Comparison of ENCODE assay signal across 26 cellular contexts in genomic region chr7:90648107-90648506, GRCh38. TPM values are rescaled to one million over a fixed set of nuclear protein-coding genes. Genes with fewer than 3 reads are reported as not detected.
"Had no signal": no experiment of that assay in that cellular context is flagged by ENCODE, and none has a peak within 500 bp of the region (broad histone marks: within the 10 kb centered on the region; RNA-seq: fewer than 3 reads in every experiment).

No MANE protein-coding gene starts in this region.

- H3K9me3 Mint-ChIP-seq: activated CD4-positive, alpha-beta memory T cell treated with anti-CD3 and anti-CD28 coated beads, Interleukin-2, amount 10 ng/mL, durations not matched to agents 7 days and 5 days; activated CD4-positive, alpha-beta T cell treated with anti-CD3 and anti-CD28 coated beads, Interleukin-2, amount 10 ng/mL, durations not matched to agents 24 days and 14 days; activated naive CD4-positive, alpha-beta T cell treated with anti-CD3 and anti-CD28 coated beads, Interleukin-2, amount 10 ng/mL, durations not matched to agents 7 days and 5 days had no signal

- H3K4me3 ChIP-seq: body of pancreas, cardiac muscle cell, gastroesophageal sphincter, pancreas, psoas muscle, right atrium auricular region, suprapubic skin, transverse colon had no signal

- DNase-seq: activated CD4-positive, alpha-beta memory T cell treated with anti-CD3 and anti-CD28 coated beads, Interleukin-2, amount 10 ng/mL, durations not matched to agents 7 days and 5 days; activated CD4-positive, alpha-beta T cell treated with anti-CD3 and anti-CD28 coated beads, Interleukin-2, amount 10 ng/mL, durations not matched to agents 24 days and 14 days; activated effector memory CD4-positive, alpha-beta T cell treated with anti-CD3 and anti-CD28 coated beads, Interleukin-2, amount 50 U/mL, for 16 hours; activated naive CD4-positive, alpha-beta T cell treated with anti-CD3 and anti-CD28 coated beads, Interleukin-2, amount 10 ng/mL, durations not matched to agents 7 days and 5 days; body of pancreas; head of caudate nucleus; hypothalamus; islet precursor cell; left colon; pancreas; psoas muscle; stimulated activated CD4-positive, alpha-beta T cell treated with anti-CD3 and anti-CD28 coated beads, Interleukin-4, amount 100 ng/mL, for 4 hours; stimulated activated naive CD8-positive, alpha-beta T cell treated with anti-CD3 and anti-CD28 coated beads, Interleukin-15, amount 100 ng/mL, for 72 hours; transverse colon had no signal

- H3K9me3 ChIP-seq: body of pancreas, neutrophil, pancreas, psoas muscle, right atrium auricular region, suprapubic skin had no signal

- ATAC-seq: activated CD4-positive, CD25-positive, alpha-beta regulatory T cell treated with anti-CD3 and anti-CD28 coated beads, Interleukin-2, amount 50 U/mL, for 24 hours; body of pancreas; gastroesophageal sphincter; left colon; psoas muscle; stimulated activated naive CD8-positive, alpha-beta T cell treated with anti-CD3 and anti-CD28 coated beads, Interleukin-15, amount 100 ng/mL, for 72 hours had no signal

- H3K36me3 Mint-ChIP-seq: activated naive CD4-positive, alpha-beta T cell treated with anti-CD3 and anti-CD28 coated beads, Interleukin-2, amount 10 ng/mL, durations not matched to agents 7 days and 5 days had no signal

- H3K4me1 Mint-ChIP-seq: activated CD4-positive, alpha-beta memory T cell treated with anti-CD3 and anti-CD28 coated beads, Interleukin-2, amount 10 ng/mL, durations not matched to agents 7 days and 5 days; activated CD4-positive, alpha-beta T cell treated with anti-CD3 and anti-CD28 coated beads, Interleukin-2, amount 10 ng/mL, durations not matched to agents 24 days and 14 days; activated naive CD4-positive, alpha-beta T cell treated with anti-CD3 and anti-CD28 coated beads, Interleukin-2, amount 10 ng/mL, durations not matched to agents 7 days and 5 days; stimulated activated naive CD8-positive, alpha-beta T cell treated with anti-CD3 and anti-CD28 coated beads, Interleukin-15, amount 100 ng/mL, for 72 hours had no signal

- H3K27ac ChIP-seq: body of pancreas, cardiac muscle cell, gastroesophageal sphincter, neutrophil, pancreas, psoas muscle, right atrium auricular region, suprapubic skin, transverse colon, VCaP had no signal

- H3K27ac Mint-ChIP-seq: activated CD4-positive, alpha-beta memory T cell treated with anti-CD3 and anti-CD28 coated beads, Interleukin-2, amount 10 ng/mL, durations not matched to agents 7 days and 5 days; activated CD4-positive, alpha-beta T cell treated with anti-CD3 and anti-CD28 coated beads, Interleukin-2, amount 10 ng/mL, durations not matched to agents 24 days and 14 days; activated naive CD4-positive, alpha-beta T cell treated with anti-CD3 and anti-CD28 coated beads, Interleukin-2, amount 10 ng/mL, durations not matched to agents 7 days and 5 days; memory B cell; stimulated activated naive CD8-positive, alpha-beta T cell treated with anti-CD3 and anti-CD28 coated beads, Interleukin-15, amount 100 ng/mL, for 72 hours; T-helper 2 cell treated with Interferon-gamma antibody and Interleukin-4, amounts not matched to agents 5 μg/mL and 100 μg/mL, for 36 hours had no signal

- H3K4me1 ChIP-seq: body of pancreas, pancreas, psoas muscle, right atrium auricular region, suprapubic skin, transverse colon had no signal

- H3K36me3 ChIP-seq: cardiac muscle cell, gastroesophageal sphincter, neutrophil, pancreas, right atrium auricular region, suprapubic skin, transverse colon had no signal

- FAIRE-seq: endometrium, pancreas, urothelium cell line had no signal

- H3K4me3 Mint-ChIP-seq: activated CD4-positive, alpha-beta memory T cell treated with anti-CD3 and anti-CD28 coated beads, Interleukin-2, amount 10 ng/mL, durations not matched to agents 7 days and 5 days; activated CD4-positive, alpha-beta T cell treated with anti-CD3 and anti-CD28 coated beads, Interleukin-2, amount 10 ng/mL, durations not matched to agents 24 days and 14 days; activated naive CD4-positive, alpha-beta T cell treated with anti-CD3 and anti-CD28 coated beads, Interleukin-2, amount 10 ng/mL, durations not matched to agents 7 days and 5 days; memory B cell; nephron; stimulated activated naive CD8-positive, alpha-beta T cell treated with anti-CD3 and anti-CD28 coated beads, Interleukin-15, amount 100 ng/mL, for 72 hours; T-helper 2 cell treated with Interferon-gamma antibody and Interleukin-4, amounts not matched to agents 5 μg/mL and 100 μg/mL, for 36 hours had no signal

RNA-seq across cellular contexts. Expression of gene CDK14, which starts 52.0 kb away (rescaled TPM):
- total RNA-seq: activated CD4-positive, alpha-beta memory T cell treated with anti-CD3 and anti-CD28 coated beads, Interleukin-2, amount 10 ng/mL, durations not matched to agents 7 days and 5 days had no signal
